ENCODE assay signal across 1 cellular context in the genomic region with DNA sequence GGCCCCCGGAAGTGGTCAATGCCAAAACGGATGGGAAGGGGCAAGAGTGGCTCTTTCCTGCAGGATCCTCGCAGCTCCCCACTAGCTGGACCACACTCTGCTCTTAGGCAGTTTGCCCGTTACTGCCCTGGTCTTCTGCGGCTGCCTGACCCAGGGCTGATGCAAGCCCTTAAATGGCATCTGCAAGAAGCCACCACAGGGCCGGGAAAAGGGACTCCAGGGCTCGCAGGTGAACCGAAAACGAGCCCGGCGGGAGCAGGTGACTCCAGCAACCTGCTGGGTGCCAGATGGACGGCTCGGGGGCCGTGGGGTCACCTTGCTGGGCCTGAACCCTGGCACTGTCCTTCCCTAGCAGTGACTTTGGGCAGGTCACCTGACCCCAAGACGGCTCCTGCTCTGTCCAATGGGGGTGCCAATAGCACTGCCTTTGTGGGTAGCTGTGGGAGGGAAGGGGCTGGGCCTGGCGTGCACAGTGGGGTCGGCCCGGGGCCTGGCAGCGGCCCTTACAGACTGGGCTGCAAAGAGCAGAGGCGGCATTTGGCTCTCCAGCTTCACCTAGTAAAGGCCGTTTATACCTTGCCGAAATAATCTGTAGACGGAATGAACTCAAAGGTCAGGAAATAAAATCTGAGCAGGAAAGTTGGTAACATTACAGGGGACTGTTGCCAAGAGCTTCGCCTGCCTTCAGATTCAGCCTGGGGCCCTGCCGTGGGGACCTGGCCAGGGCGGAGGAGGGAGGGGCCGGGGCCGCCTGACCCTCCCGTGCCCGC.
TF ChIP-seq lines count a peak whose summit lies in the region.

No MANE protein-coding gene starts in this region.

TF ChIP-seq in HepG2, 621 proteins besides CTCF, POLR2A, EP300 and RAD21 (continued from another document and continues in another):
- TF ChIP-seq, protein P1, sequence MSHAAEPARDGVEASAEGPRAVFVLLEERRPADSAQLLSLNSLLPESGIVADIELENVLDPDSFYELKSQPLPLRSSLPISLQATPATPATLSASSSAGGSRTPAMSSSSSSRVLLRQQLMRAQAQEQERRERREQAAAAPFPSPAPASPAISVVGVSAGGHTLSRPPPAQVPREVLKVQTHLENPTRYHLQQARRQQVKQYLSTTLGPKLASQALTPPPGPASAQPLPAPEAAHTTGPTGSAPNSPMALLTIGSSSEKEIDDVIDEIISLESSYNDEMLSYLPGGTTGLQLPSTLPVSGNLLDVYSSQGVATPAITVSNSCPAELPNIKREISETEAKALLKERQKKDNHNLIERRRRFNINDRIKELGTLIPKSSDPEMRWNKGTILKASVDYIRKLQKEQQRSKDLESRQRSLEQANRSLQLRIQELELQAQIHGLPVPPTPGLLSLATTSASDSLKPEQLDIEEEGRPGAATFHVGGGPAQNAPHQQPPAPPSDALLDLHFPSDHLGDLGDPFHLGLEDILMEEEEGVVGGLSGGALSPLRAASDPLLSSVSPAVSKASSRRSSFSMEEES (CRISPR knock-in tag; IDR thresholded peaks at IDR 0.05): 0 out of 2 replicates have a peak, but pooled peaks have one; percentile 21
- no peak for TF ChIP-seq ZNF367 (CRISPR knock-in tag; IDR thresholded peaks at IDR 0.05; ENCODE audit: borderline replicate concordance)
- TF ChIP-seq, protein P2, sequence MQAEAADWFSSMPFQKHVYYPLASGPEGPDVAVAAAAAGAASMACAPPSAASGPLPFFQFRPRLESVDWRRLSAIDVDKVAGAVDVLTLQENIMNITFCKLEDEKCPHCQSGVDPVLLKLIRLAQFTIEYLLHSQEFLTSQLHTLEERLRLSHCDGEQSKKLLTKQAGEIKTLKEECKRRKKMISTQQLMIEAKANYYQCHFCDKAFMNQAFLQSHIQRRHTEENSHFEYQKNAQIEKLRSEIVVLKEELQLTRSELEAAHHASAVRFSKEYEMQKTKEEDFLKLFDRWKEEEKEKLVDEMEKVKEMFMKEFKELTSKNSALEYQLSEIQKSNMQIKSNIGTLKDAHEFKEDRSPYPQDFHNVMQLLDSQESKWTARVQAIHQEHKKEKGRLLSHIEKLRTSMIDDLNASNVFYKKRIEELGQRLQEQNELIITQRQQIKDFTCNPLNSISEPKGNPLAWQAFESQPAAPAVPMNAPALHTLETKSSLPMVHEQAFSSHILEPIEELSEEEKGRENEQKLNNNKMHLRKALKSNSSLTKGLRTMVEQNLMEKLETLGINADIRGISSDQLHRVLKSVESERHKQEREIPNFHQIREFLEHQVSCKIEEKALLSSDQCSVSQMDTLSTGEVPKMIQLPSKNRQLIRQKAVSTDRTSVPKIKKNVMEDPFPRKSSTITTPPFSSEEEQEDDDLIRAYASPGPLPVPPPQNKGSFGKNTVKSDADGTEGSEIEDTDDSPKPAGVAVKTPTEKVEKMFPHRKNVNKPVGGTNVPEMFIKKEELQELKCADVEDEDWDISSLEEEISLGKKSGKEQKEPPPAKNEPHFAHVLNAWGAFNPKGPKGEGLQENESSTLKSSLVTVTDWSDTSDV (CRISPR knock-in tag; IDR thresholded peaks at IDR 0.05): no peak
- no peak for TF ChIP-seq SYNCRIP (IDR thresholded peaks at IDR 0.05; ENCODE audit: insufficient read depth, low read depth, low read length)
- TF ChIP-seq, protein P3, sequence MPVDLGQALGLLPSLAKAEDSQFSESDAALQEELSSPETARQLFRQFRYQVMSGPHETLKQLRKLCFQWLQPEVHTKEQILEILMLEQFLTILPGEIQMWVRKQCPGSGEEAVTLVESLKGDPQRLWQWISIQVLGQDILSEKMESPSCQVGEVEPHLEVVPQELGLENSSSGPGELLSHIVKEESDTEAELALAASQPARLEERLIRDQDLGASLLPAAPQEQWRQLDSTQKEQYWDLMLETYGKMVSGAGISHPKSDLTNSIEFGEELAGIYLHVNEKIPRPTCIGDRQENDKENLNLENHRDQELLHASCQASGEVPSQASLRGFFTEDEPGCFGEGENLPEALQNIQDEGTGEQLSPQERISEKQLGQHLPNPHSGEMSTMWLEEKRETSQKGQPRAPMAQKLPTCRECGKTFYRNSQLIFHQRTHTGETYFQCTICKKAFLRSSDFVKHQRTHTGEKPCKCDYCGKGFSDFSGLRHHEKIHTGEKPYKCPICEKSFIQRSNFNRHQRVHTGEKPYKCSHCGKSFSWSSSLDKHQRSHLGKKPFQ (CRISPR knock-in tag; IDR thresholded peaks at IDR 0.05; ENCODE audit: insufficient replicate concordance): no peak
- no peak for TF ChIP-seq GLI4 (CRISPR knock-in tag; IDR thresholded peaks at IDR 0.05; ENCODE audit: borderline replicate concordance)
- no peak for TF ChIP-seq ZBTB42 (CRISPR knock-in tag; IDR thresholded peaks at IDR 0.05)
- peak; percentile 73; the same call in 1 of the 2 replicates for TF ChIP-seq ZFY (CRISPR knock-in tag; IDR thresholded peaks at IDR 0.05)
- TF ChIP-seq KLF16 (CRISPR knock-in tag; IDR thresholded peaks at IDR 0.05): peak in 1 of 2 experiments; percentile 21; a peak in 1 of 4 replicates
- TF ChIP-seq HMGA1 (CRISPR knock-in tag; conservative IDR thresholded peaks at IDR 0.05): no peak
- TF ChIP-seq, protein P4, sequence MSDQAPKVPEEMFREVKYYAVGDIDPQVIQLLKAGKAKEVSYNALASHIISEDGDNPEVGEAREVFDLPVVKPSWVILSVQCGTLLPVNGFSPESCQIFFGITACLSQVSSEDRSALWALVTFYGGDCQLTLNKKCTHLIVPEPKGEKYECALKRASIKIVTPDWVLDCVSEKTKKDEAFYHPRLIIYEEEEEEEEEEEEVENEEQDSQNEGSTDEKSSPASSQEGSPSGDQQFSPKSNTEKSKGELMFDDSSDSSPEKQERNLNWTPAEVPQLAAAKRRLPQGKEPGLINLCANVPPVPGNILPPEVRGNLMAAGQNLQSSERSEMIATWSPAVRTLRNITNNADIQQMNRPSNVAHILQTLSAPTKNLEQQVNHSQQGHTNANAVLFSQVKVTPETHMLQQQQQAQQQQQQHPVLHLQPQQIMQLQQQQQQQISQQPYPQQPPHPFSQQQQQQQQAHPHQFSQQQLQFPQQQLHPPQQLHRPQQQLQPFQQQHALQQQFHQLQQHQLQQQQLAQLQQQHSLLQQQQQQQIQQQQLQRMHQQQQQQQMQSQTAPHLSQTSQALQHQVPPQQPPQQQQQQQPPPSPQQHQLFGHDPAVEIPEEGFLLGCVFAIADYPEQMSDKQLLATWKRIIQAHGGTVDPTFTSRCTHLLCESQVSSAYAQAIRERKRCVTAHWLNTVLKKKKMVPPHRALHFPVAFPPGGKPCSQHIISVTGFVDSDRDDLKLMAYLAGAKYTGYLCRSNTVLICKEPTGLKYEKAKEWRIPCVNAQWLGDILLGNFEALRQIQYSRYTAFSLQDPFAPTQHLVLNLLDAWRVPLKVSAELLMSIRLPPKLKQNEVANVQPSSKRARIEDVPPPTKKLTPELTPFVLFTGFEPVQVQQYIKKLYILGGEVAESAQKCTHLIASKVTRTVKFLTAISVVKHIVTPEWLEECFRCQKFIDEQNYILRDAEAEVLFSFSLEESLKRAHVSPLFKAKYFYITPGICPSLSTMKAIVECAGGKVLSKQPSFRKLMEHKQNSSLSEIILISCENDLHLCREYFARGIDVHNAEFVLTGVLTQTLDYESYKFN (CRISPR knock-in tag; conservative IDR thresholded peaks at IDR 0.05): peak; percentile 23; the same call in 1 of the 2 replicates
- 0 out of 2 replicates have a peak, but pooled peaks have one; percentile 12 for TF ChIP-seq GATAD2A (CRISPR knock-in tag; IDR thresholded peaks at IDR 0.05)
- no peak for TF ChIP-seq NONO (IDR thresholded peaks at IDR 0.05)
- peak; percentile 51 for TF ChIP-seq NONO (CRISPR knock-in tag; conservative IDR thresholded peaks at IDR 0.05)
- TF ChIP-seq HOXA3 (CRISPR knock-in tag; IDR thresholded peaks at IDR 0.05): peak; percentile 30; the same call in 1 of the 2 replicates
- no peak for TF ChIP-seq GPN1 (CRISPR knock-in tag; IDR thresholded peaks at IDR 0.05; ENCODE audit: borderline replicate concordance)
- TF ChIP-seq DPF2 (CRISPR knock-in tag; IDR thresholded peaks at IDR 0.05; ENCODE audit: borderline replicate concordance, low read depth): no peak
- TF ChIP-seq RBFOX2 (IDR thresholded peaks at IDR 0.05; ENCODE audit: low read depth, low read length): peak; percentile 10; the same call in 1 of the 2 replicates
- TF ChIP-seq, protein P5, sequence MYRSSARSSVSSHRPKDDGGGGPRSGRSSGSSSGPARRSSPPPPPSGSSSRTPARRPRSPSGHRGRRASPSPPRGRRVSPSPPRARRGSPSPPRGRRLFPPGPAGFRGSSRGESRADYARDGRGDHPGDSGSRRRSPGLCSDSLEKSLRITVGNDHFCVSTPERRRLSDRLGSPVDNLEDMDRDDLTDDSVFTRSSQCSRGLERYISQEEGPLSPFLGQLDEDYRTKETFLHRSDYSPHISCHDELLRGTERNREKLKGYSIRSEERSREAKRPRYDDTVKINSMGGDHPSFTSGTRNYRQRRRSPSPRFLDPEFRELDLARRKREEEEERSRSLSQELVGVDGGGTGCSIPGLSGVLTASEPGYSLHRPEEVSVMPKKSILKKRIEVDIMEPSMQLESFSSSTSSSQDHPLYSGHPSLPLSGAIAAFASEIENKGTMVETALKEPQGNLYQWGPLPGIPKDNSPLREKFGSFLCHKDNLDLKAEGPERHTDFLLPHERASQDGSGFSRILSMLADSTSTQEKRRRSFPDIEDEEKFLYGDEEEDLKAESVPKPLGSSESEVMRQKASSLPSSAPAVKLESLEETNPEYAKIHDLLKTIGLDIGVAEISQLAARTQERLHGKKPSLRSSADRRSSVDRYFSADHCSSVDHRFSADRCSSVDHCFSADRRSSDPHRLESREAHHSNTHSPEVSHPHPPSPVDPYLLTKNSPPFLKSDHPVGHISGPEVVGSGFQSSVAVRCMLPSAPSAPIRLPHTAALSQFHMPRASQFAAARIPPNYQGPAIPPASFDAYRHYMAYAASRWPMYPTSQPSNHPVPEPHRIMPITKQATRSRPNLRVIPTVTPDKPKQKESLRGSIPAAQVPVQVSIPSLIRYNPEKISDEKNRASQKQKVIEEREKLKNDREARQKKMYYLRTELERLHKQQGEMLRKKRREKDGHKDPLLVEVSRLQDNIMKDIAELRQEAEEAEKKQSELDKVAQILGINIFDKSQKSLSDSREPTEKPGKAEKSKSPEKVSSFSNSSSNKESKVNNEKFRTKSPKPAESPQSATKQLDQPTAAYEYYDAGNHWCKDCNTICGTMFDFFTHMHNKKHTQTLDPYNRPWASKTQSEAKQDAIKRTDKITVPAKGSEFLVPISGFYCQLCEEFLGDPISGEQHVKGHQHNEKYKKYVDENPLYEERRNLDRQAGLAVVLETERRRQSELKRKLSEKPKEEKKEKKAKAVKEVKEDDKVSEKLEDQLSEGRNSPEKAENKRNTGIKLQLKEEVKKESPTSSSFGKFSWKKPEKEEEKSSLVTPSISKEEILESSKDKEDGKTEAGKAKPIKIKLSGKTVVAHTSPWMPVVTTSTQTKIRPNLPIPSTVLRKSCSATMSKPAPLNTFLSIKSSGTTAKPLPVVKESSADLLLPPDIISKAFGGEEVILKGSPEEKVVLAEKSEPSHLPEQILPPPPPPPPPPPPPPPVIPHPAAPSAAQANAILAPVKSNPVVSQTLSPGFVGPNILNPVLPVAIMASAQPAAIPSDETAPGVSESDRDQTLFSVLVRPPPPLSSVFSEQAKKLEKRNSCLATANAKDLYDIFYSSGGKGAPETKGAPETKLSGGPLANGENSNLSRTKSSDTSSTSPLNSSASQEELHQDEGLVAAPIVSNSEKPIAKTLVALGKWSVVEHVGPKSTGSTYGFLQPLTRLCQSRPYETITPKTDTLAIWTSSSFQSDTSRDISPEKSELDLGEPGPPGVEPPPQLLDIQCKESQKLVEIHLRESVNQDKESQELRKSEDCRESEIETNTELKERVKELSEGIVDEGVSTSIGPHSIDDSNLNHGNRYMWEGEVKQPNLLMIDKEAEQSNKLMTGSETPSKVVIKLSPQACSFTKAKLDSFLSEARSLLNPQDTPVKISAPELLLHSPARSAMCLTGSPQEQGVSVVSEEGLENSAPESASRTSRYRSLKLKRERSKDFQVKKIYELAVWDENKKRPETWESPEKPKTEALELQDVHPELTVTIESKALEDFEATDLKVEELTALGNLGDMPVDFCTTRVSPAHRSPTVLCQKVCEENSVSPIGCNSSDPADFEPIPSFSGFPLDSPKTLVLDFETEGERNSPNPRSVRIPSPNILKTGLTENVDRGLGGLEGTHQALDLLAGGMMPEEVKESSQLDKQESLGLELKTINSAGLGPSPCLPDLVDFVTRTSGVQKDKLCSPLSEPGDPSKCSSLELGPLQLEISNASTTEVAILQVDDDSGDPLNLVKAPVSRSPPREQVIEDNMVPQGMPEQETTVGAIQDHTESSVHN (CRISPR knock-in tag; IDR thresholded peaks at IDR 0.05): no peak
- TF ChIP-seq ZSCAN9 (CRISPR knock-in tag; IDR thresholded peaks at IDR 0.05; ENCODE audit: borderline replicate concordance): no peak
- TF ChIP-seq ZNF292 (CRISPR knock-in tag; IDR thresholded peaks at IDR 0.05; ENCODE audit: borderline replicate concordance, low read depth): peak; percentile 48; the same call in 1 of the 2 replicates
- no peak for TF ChIP-seq ZNF674 (CRISPR knock-in tag; IDR thresholded peaks at IDR 0.05; ENCODE audit: low read depth)
- TF ChIP-seq, protein P6, sequence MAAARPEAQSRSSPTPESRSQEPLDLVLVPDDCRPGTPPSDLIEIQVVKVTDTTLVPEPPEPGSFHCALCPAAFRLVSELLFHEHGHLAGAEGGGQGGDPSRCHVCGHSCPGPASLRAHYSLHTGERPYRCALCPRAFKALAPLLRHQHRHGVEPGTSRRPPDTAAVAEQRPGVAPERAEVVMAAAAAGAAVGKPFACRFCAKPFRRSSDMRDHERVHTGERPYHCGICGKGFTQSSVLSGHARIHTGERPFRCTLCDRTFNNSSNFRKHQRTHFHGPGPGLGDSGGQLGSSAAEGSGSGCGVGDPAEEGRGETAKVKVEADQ (CRISPR knock-in tag; IDR thresholded peaks at IDR 0.05; ENCODE audit: borderline replicate concordance): no peak
- no peak for TF ChIP-seq ZBTB8A (CRISPR knock-in tag; IDR thresholded peaks at IDR 0.05; ENCODE audit: borderline replicate concordance, low read depth)
- TF ChIP-seq, protein P7, sequence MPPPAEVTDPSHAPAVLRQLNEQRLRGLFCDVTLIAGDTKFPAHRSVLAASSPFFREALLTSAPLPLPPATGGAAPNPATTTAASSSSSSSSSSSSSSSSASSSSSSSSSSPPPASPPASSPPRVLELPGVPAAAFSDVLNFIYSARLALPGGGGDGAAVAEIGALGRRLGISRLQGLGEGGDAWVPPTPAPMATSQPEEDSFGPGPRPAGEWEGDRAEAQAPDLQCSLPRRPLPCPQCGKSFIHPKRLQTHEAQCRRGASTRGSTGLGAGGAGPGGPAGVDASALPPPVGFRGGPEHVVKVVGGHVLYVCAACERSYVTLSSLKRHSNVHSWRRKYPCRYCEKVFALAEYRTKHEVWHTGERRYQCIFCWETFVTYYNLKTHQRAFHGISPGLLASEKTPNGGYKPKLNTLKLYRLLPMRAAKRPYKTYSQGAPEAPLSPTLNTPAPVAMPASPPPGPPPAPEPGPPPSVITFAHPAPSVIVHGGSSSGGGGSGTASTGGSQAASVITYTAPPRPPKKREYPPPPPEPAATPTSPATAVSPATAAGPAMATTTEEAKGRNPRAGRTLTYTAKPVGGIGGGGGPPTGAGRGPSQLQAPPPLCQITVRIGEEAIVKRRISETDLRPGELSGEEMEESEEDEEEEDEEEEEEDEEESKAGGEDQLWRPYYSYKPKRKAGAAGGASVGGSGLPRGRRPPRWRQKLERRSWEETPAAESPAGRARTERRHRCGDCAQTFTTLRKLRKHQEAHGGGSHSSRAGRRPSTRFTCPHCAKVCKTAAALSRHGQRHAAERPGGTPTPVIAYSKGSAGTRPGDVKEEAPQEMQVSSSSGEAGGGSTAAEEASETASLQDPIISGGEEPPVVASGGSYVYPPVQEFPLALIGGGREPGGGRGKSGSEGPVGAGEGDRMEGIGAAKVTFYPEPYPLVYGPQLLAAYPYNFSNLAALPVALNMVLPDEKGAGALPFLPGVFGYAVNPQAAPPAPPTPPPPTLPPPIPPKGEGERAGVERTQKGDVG (CRISPR knock-in tag; IDR thresholded peaks at IDR 0.05; ENCODE audit: borderline replicate concordance): peak; percentile 65; the same call in 1 of the 2 replicates
- TF ChIP-seq FOXA3 (CRISPR knock-in tag; IDR thresholded peaks at IDR 0.05): 0 out of 2 replicates have a peak, but pooled peaks have one; percentile 25
- no peak for TF ChIP-seq ZBTB7B (CRISPR knock-in tag; IDR thresholded peaks at IDR 0.05)
- no peak for TF ChIP-seq SALL1 (CRISPR knock-in tag; IDR thresholded peaks at IDR 0.05)
- TF ChIP-seq ZBTB38 (CRISPR knock-in tag; IDR thresholded peaks at IDR 0.05): 0 out of 2 replicates have a peak, but pooled peaks have one; percentile 17
- no peak for TF ChIP-seq U2AF1 (optimal IDR thresholded peaks at IDR 0.05; ENCODE audit: low read depth, low read length)
